ENCODE assay signal across 8 cellular contexts in genomic region chr5:137666109-137666850, GRCh38.
DNase-seq lines count a peak whose midpoint lies in the region; ATAC-seq and TF ChIP-seq lines count a peak whose summit lies in the region.

No MANE protein-coding gene starts in this region.

- peak overlapping the region; percentile 13 for H3K4me3 Mint-ChIP-seq in activated naive CD8-positive, alpha-beta T cell treated with anti-CD3 and anti-CD28 coated beads, Interleukin-2, amount 50 U/mL, for 24 hours
- H3K4me3 Mint-ChIP-seq in nephron = no peak overlapping the region

- H2AFZ ChIP-seq in PC-9 = no peak overlapping the region

- POLR2A ChIA-PET in PC-9 (lab: Charles Lee; ENCODE audit: unreplicated experiment) = no interaction called here

- H3K4me3 ChIP-seq in PC-9 (no peak overlapping the region), uterus (no peak overlapping the region)

- no peak for TF ChIP-seq POLR2A in uterus (IDR thresholded peaks at IDR 0.05)

- H3K4me1 ChIP-seq in PC-9 (replicated peaks; ENCODE audit: insufficient read depth) (peaks cover 21% of the 10 kb centered on the region), uterus (no peaks in the 10 kb centered on the region)

- no peaks in the 10 kb centered on the region for H4K20me1 ChIP-seq in PC-9 (ENCODE audit: insufficient read depth)

- H3K27me3 Mint-ChIP-seq in activated naive CD8-positive, alpha-beta T cell treated with anti-CD3 and anti-CD28 coated beads, Interleukin-2, amount 50 U/mL, for 24 hours = no peaks in the 10 kb centered on the region
- no peaks in the 10 kb centered on the region for H3K27me3 Mint-ChIP-seq in nephron (ENCODE audit: low read depth)

- peak overlapping the region; percentile 36; the same call in 1 of the 2 replicates for H3K27ac ChIP-seq in PC-9
- H3K27ac ChIP-seq in uterus = peak overlapping the region in 1 of 2 donors; percentile 4

- DNase-seq in PC-9 = peak in 1 of 2 experiments; percentile 62
- DNase-seq in activated naive CD8-positive, alpha-beta T cell treated with anti-CD3 and anti-CD28 coated beads, Interleukin-2, amount 50 U/mL, for 24 hours = peak; percentile 28
- DNase-seq in dermis blood vessel endothelial cell = no peak
- no peak for DNase-seq in uterus
- no peak for DNase-seq in DMS79 treated with DMSO at 0.1 percent for 48 hours (lab: John Stamatoyannopoulos, UW)

- no peaks in the 10 kb centered on the region for H3K9me2 ChIP-seq in PC-9 (ENCODE audit: insufficient read depth)

- ATAC-seq in GM18520 (IDR thresholded peaks at IDR 0.05; ENCODE audit: unreplicated experiment) (peak; percentile 100), HG02798 (IDR thresholded peaks at IDR 0.05; ENCODE audit: poor library complexity, unreplicated experiment) (peak; percentile 100)
- peak; percentile 99 for ATAC-seq in activated naive CD8-positive, alpha-beta T cell treated with anti-CD3 and anti-CD28 coated beads, Interleukin-2, amount 50 U/mL, for 24 hours

- no peaks in the 10 kb centered on the region for H3K9me3 Mint-ChIP-seq in activated naive CD8-positive, alpha-beta T cell treated with anti-CD3 and anti-CD28 coated beads, Interleukin-2, amount 50 U/mL, for 24 hours
- no peaks in the 10 kb centered on the region for H3K9me3 Mint-ChIP-seq in nephron

- BruUV-seq in PC-9 (replicated peaks; lab: Mats Ljungman, UMichigan) = no TSS peak

- H3K79me2 ChIP-seq in PC-9 (ENCODE audit: low read depth) = no peaks in the 10 kb centered on the region

- H3K27me3 ChIP-seq in PC-9 (ENCODE audit: insufficient read depth, low read depth) = no peaks in the 10 kb centered on the region
- H3K27me3 ChIP-seq in uterus = no peaks in the 10 kb centered on the region

- H3K27ac Mint-ChIP-seq in activated naive CD8-positive, alpha-beta T cell treated with anti-CD3 and anti-CD28 coated beads, Interleukin-2, amount 50 U/mL, for 24 hours = peak overlapping the region; percentile 52
- H3K27ac Mint-ChIP-seq in nephron = peak overlapping the region in 2 of 3 experiments; percentile 73 to 76

- H3K36me3 ChIP-seq in PC-9 (ENCODE audit: low read depth) (no peaks in the 10 kb centered on the region), uterus (no peaks in the 10 kb centered on the region)

- peaks cover 3% of the 10 kb centered on the region for H3K36me3 Mint-ChIP-seq in activated naive CD8-positive, alpha-beta T cell treated with anti-CD3 and anti-CD28 coated beads, Interleukin-2, amount 50 U/mL, for 24 hours (ENCODE audit: low read depth)
- H3K36me3 Mint-ChIP-seq in nephron (ENCODE audit: low read depth) = peaks cover 12% of the 10 kb centered on the region

- H3K9me3 ChIP-seq in PC-9 (ENCODE audit: insufficient read depth, low read depth) (no peaks in the 10 kb centered on the region), uterus (no peaks in the 10 kb centered on the region)

- H3K4me1 Mint-ChIP-seq in activated naive CD8-positive, alpha-beta T cell treated with anti-CD3 and anti-CD28 coated beads, Interleukin-2, amount 50 U/mL, for 24 hours = peaks cover 23% of the 10 kb centered on the region
- peaks cover 30% of the 10 kb centered on the region for H3K4me1 Mint-ChIP-seq in nephron

- peak overlapping the region; percentile 49 for H3K4me2 ChIP-seq in PC-9

- intact Hi-C loops in PC-9 (cut with micrococcal nuclease; ENCODE audit: unreplicated experiment) (no loop called here), uterus (cut with DNase I; ENCODE audit: low total_unique reads) (no loop called here)

- CTCF ChIA-PET in PC-9 (lab: Charles Lee) = no interaction called here

- peaks cover 10% of the 10 kb centered on the region for H3F3A ChIP-seq in PC-9 (ENCODE audit: insufficient read depth, low read depth)

- no peak for TF ChIP-seq CTCF in PC-9 (conservative IDR thresholded peaks at IDR 0.05)
- no peak for TF ChIP-seq CTCF in nephron (IDR thresholded peaks at IDR 0.05; ENCODE audit: unreplicated experiment in 3 of 3)
- no peak for TF ChIP-seq CTCF in uterus (IDR thresholded peaks at IDR 0.05)
